ENCODE assay signal across 15 cellular contexts in genomic region chr1:221637641-221638041, GRCh38.
A peak's percentile ranks its signal among the peaks of the same experiment; 100 is the strongest.
DNase-seq lines count a peak whose midpoint lies in the region; ATAC-seq and TF ChIP-seq lines count a peak whose summit lies in the region.
"Had no signal": no experiment of that assay in that cellular context is flagged by ENCODE, and none has a peak within 500 bp of the region (broad histone marks: within the 10 kb centered on the region; RNA-seq: fewer than 3 reads in every experiment).

No MANE protein-coding gene starts in this region.

- ATAC-seq in Right ventricle myocardium superior (ENCODE audit: poor library complexity) (peak; percentile 81), right cardiac atrium (peak; percentile 58 to 76), GM18873 (IDR thresholded peaks at IDR 0.05; ENCODE audit: low FRiP score, unreplicated experiment) (no peak)

- H3K79me2 ChIP-seq in mammary epithelial cell (ENCODE audit: insufficient read depth, low read length) = no peaks in the 10 kb centered on the region

- no peaks in the 10 kb centered on the region for H3K4me1 ChIP-seq in mammary epithelial cell (ENCODE audit: insufficient read depth, low read length)
- peaks cover 2% of the 10 kb centered on the region for H3K4me1 ChIP-seq in right cardiac atrium (ENCODE audit: control insufficient read depth, insufficient read depth, low read length)
- H3K4me1 ChIP-seq: ascending aorta, upper lobe of left lung had no signal

- no peak overlapping the region for H3K4me2 ChIP-seq in mammary epithelial cell (ENCODE audit: insufficient read depth, low read depth, low read length)

- H3K9me3 ChIP-seq in mammary epithelial cell (replicated peaks; ENCODE audit: insufficient read depth, low read length) = no peaks in the 10 kb centered on the region
- H3K9me3 ChIP-seq in right cardiac atrium (ENCODE audit: control insufficient read depth, low read length) = no peaks in the 10 kb centered on the region
- H3K9me3 ChIP-seq: ascending aorta, SJSA1, upper lobe of left lung had no signal

- in situ Hi-C loops in mammary epithelial cell (cut with MboI; ENCODE audit: low sequenced_read_pairs in 2 of 2) = no loop called here

- dilution Hi-C loops in mammary epithelial cell (cut with HindIII; ENCODE audit: low sequenced_read_pairs) = no loop called here

- no TSS peak for BruUV-seq in mammary epithelial cell (replicated peaks; lab: Mats Ljungman, UMichigan)

- H3K9ac ChIP-seq in mammary epithelial cell (ENCODE audit: insufficient read depth, low read length) = no peak overlapping the region

- 25% methylated on average over 2 of the region's 2 CpGs for WGBS in mammary epithelial cell (ENCODE audit: low coverage, missing lambda C conversion rate)
- 38% methylated on average over 2 of the region's 2 CpGs for WGBS in right cardiac atrium

- peak overlapping the region; percentile 29 for H2AFZ ChIP-seq in mammary epithelial cell (ENCODE audit: low read depth, low read length)

- H3K4me3 ChIP-seq in mammary epithelial cell (replicated peaks in 1 of 3; ENCODE audit: insufficient read depth in 1 of 3, low read depth in 2 of 3, low read length in 3 of 3) (no peak overlapping the region), right cardiac atrium (ENCODE audit: low read length) (no peak overlapping the region)
- H3K4me3 ChIP-seq: ascending aorta, SJSA1, upper lobe of left lung had no signal

- H4K20me1 ChIP-seq in mammary epithelial cell (ENCODE audit: insufficient read depth, low read length) = no peaks in the 10 kb centered on the region

- no peak overlapping the region for H3K27ac ChIP-seq in mammary epithelial cell (ENCODE audit: insufficient read depth, low read depth, low read length)
- H3K27ac ChIP-seq in right cardiac atrium (ENCODE audit: low read length) = no peak overlapping the region
- H3K27ac ChIP-seq: ascending aorta, SJSA1, upper lobe of left lung had no signal

- no peaks in the 10 kb centered on the region for H3K36me3 ChIP-seq in mammary epithelial cell (ENCODE audit: insufficient read depth, low read length)
- H3K36me3 ChIP-seq: ascending aorta, SJSA1, upper lobe of left lung had no signal

- TF ChIP-seq CTCF in mammary epithelial cell (conservative IDR thresholded peaks at IDR 0.05 in 1 of 2, IDR thresholded peaks at IDR 0.05 in 1 of 2; ENCODE audit: extremely low read depth in 1 of 2, insufficient read depth in 1 of 2, low read depth in 1 of 2, low read length in 2 of 2) = peak in 1 of 2 donors; percentile 23

- CTCF ChIA-PET in mammary epithelial cell (lab: Charles Lee; ENCODE audit: low non-redundant PET) = no interaction called here

- no peaks in the 10 kb centered on the region for H3K27me3 ChIP-seq in mammary epithelial cell (ENCODE audit: insufficient read depth, low read length)
- no peaks in the 10 kb centered on the region for H3K27me3 ChIP-seq in right cardiac atrium (ENCODE audit: control insufficient read depth, insufficient read depth)
- H3K27me3 ChIP-seq: ascending aorta, SJSA1, upper lobe of left lung had no signal

- intact Hi-C loops in Right ventricle myocardium superior (cut with DNase I) (loop anchor here (10.0 kb wide), 1 partner anchor 117 kb away; no protein-coding TSS in a partner anchor), cardiac septum (cut with DNase I) (no loop called here), mammary epithelial cell (cut with micrococcal nuclease) (no loop called here), right cardiac atrium (cut with DNase I) (no loop called here)

- DNase-seq in Right ventricle myocardium superior = no peak
- DNase-seq in cardiac septum (ENCODE audit: low spot score) = no peak
- no peak for DNase-seq in mammary epithelial cell
- peak; percentile 14 to 70 (median 39) for DNase-seq in right cardiac atrium
- no peak for DNase-seq in GF-D8 (lab: John Stamatoyannopoulos, UW)
- DNase-seq in islet precursor cell = no peak
- no peak for DNase-seq in stimulated activated CD4-positive, alpha-beta T cell treated with anti-CD3 and anti-CD28 coated beads, Interleukin-2, amount 100 ng/mL, for 24 hours
- DNase-seq: ACHN; activated CD4-positive, CD25-positive, alpha-beta regulatory T cell treated with anti-CD3 and anti-CD28 coated beads, Interleukin-2, amount 50 U/mL, for 72 hours; activated T-cell treated with anti-CD3 and anti-CD28 coated beads, Interleukin-2, amount 50 U/mL, for 24 hours; NCI-H524 treated with DMSO at 0.1 percent for 48 hours; upper lobe of left lung had no signal

Comparison
In these comparisons a context has a peak if more than half of its experiments do, and no peak if none do; other contexts are left out.
1. DNase-seq: peak in right cardiac atrium (3 of 3); none in Right ventricle myocardium superior (single experiment), cardiac septum (single experiment), mammary epithelial cell (single experiment), GF-D8 (single experiment), islet precursor cell (single experiment) and stimulated activated CD4-positive, alpha-beta T cell treated with anti-CD3 and anti-CD28 coated beads, Interleukin-2, amount 100 ng/mL, for 24 hours (0 of 2).